In the genomic region with DNA sequence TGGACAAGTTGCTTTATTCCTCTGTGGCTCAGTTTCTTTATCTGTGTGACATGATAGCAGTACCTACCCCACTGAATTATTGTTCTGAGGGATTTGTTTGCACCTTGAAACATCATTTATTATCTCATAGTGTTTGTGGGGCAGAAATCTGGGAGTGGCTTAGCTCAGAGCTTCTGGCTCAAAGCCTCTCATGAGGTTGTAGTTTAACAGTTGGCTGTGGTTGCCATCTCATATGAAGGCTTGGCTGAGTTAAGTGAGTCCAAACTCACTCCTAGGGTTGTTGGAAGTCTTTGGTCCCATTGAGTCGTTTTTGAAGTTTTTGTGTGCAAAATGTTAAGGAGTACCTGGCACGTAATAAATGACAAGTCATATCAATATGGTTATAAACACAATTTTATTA, we compare ENCODE assay signal across 38 cellular contexts. TPM values are rescaled to one million over a fixed set of nuclear protein-coding genes. Genes with fewer than 3 reads are reported as not detected.
"Had no signal": no experiment of that assay in that cellular context is flagged by ENCODE, and none has a peak within 500 bp of the region (broad histone marks: within the 10 kb centered on the region; RNA-seq: fewer than 3 reads in every experiment).

No MANE protein-coding gene starts in this region.

- DNase-seq: activated effector memory CD4-positive, alpha-beta T cell treated with anti-CD3 and anti-CD28 coated beads, Interleukin-2, amount 50 U/mL, for 16 hours; activated effector memory CD4-positive, alpha-beta T cell treated with Interleukin-2 at 50 U/mL for 16 hours; activated gamma-delta T cell; activated gamma-delta T cell treated with Interleukin-2 at 50 U/mL for 16 hours; activated naive CD4-positive, alpha-beta T cell; activated naive CD4-positive, alpha-beta T cell treated with anti-CD3 and anti-CD28 coated beads for 36 hours; activated naive CD4-positive, alpha-beta T cell treated with anti-CD3 and anti-CD28 coated beads, Interleukin-2, amount 10 ng/mL, durations not matched to agents 7 days and 5 days; activated naive CD4-positive, alpha-beta T cell treated with anti-CD3 and anti-CD28 coated beads, Interleukin-2, amount 50 U/mL, for 16 hours; activated naive CD4-positive, alpha-beta T cell treated with Interleukin-2 at 50 U/mL for 16 hours; activated naive CD8-positive, alpha-beta T cell treated with anti-CD3 and anti-CD28 coated beads for 36 hours; activated naive CD8-positive, alpha-beta T cell treated with anti-CD3 and anti-CD28 coated beads, Interleukin-2, amount 10 ng/mL, durations not matched to agents 7 days and 5 days; activated naive CD8-positive, alpha-beta T cell treated with anti-CD3 and anti-CD28 coated beads, Interleukin-2, amount 50 U/mL, for 24 hours; activated T-cell treated with anti-CD3 and anti-CD28 coated beads, Interleukin-2, amount 50 U/mL, for 1 hour; activated T-cell treated with anti-CD3 and anti-CD28 coated beads, Interleukin-2, amount 50 U/mL, for 24 hours; activated T-cell treated with anti-CD3 and anti-CD28 coated beads, Interleukin-2, amount 50 U/mL, for 4 hours; activated T-cell treated with anti-CD3 and anti-CD28 coated beads, Interleukin-2, amount 50 U/mL, for 48 hours; activated T-cell treated with anti-CD3 and anti-CD28 coated beads, Interleukin-2, amount 50 U/mL, for 72 hours; adrenal gland; amniotic stem cell; amygdala; anterior cingulate cortex; aorta; body of pancreas; brain microvascular endothelial cell; caudate nucleus; central memory CD4-positive, alpha-beta T cell; cerebellar nuclear complex had no signal

- H3K4me3 ChIP-seq: adrenal gland, ascending aorta, body of pancreas, breast epithelium, cardiac muscle cell had no signal

- H3K36me3 ChIP-seq: adrenal gland, ascending aorta, brain microvascular endothelial cell, breast epithelium, cardiac muscle cell had no signal

- ATAC-seq: activated naive CD4-positive, alpha-beta T cell treated with anti-CD3 and anti-CD28 coated beads, Interleukin-2, amount 50 U/mL, for 72 hours; activated naive CD8-positive, alpha-beta T cell treated with anti-CD3 and anti-CD28 coated beads, Interleukin-2, amount 50 U/mL, for 24 hours; activated T-cell treated with anti-CD3 and anti-CD28 coated beads, Interleukin-2, amount 50 U/mL, for 4 hours; activated T-cell treated with anti-CD3 and anti-CD28 coated beads, Interleukin-2, amount 50 U/mL, for 72 hours; activated T-helper 17 cell treated with anti-CD3 and anti-CD28 coated beads, Interleukin-2, amount 50 U/mL, for 72 hours; body of pancreas had no signal

- H3K27ac ChIP-seq: adrenal gland, ascending aorta, body of pancreas, brain microvascular endothelial cell, breast epithelium, cardiac muscle cell had no signal

- H3K9me3 ChIP-seq: adrenal gland, ascending aorta, body of pancreas, breast epithelium had no signal

- H3K4me1 ChIP-seq: adrenal gland, ascending aorta, body of pancreas, breast epithelium had no signal

- H3K27me3 ChIP-seq: adrenal gland, ascending aorta, body of pancreas, brain microvascular endothelial cell, breast epithelium, cardiac muscle cell had no signal

- FAIRE-seq: astrocyte, bronchial epithelial cell had no signal

RNA-seq across cellular contexts. Expression of a gene that starts 3.6 kb away (rescaled TPM):
- total RNA-seq: ascending aorta, bronchial epithelial cell had no signal

RNA-seq across cellular contexts. Expression of a gene that starts 45.4 kb away (rescaled TPM):
- total RNA-seq: activated naive CD4-positive, alpha-beta T cell treated with anti-CD3 and anti-CD28 coated beads for 36 hours; activated naive CD4-positive, alpha-beta T cell treated with anti-CD3 and anti-CD28 coated beads, Interleukin-2, amount 50 U/mL, for 72 hours; activated naive CD8-positive, alpha-beta T cell treated with anti-CD3 and anti-CD28 coated beads for 36 hours; activated naive CD8-positive, alpha-beta T cell treated with anti-CD3 and anti-CD28 coated beads, Interleukin-2, amount 10 ng/mL, durations not matched to agents 7 days and 5 days; activated T-cell treated with anti-CD3 and anti-CD28 coated beads, Interleukin-2, amount 50 U/mL, for 72 hours; activated T-helper 1 cell treated with anti-CD3 and anti-CD28 coated beads, Interleukin-12 subunit alpha, Interleukin-12 subunit beta, Interleukin-2, Interleukin-4 antibody, amounts not matched to agents 30 ng/mL and 10 ng/mL and 1 ng/mL, durations not matched to agents 14 hours and 24 hours and 36 hours; activated T-helper 17 cell treated with anti-CD3 and anti-CD28 coated beads, Interleukin-2, amount 50 U/mL, for 72 hours; activated T-helper 2 cell treated with anti-CD3 and anti-CD28 coated beads, Interferon-gamma antibody, Interleukin-2, Interleukin-4, amounts not matched to agents 10 μg/mL and 5 μg/mL and 100 μg/mL, durations not matched to agents 14 hours and 24 hours and 36 hours; ascending aorta; astrocyte; cardiac muscle cell; cerebellum; chondrocyte had no signal
